23 cellular contexts compared by ENCODE assay signal in the genomic region with DNA sequence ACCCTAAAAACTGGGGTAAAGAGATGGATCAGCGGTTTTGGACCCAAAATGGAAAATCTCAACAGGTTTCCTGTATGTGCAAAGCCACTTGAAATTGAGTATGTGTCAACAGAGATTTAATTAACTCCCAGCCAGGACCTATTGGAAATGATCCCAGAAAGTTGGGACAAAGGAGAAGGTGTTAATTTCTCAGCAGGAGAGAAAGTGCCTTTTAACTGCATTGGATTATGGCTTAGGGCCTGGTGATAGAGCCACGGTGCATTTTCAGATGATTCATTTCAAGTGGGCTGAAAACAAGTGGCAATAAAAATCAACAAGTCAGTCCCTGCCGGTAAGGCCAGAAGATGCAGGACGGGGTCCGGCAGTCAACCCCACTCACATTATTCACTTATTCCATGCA.
DNase-seq lines count a peak whose midpoint lies in the region; ATAC-seq and TF ChIP-seq lines count a peak whose summit lies in the region.
"Had no signal": no experiment of that assay in that cellular context is flagged by ENCODE, and none has a peak within 500 bp of the region (broad histone marks: within the 10 kb centered on the region; RNA-seq: fewer than 3 reads in every experiment).

No MANE protein-coding gene starts in this region.

- no peak overlapping the region for H3K4me3 ChIP-seq in HEK293 (ENCODE audit: low read depth, low read length)
- no peak overlapping the region for H3K4me3 ChIP-seq in left lung
- H3K4me3 ChIP-seq in heart right ventricle = no peak overlapping the region
- H3K4me3 ChIP-seq: dorsolateral prefrontal cortex, ovary, tibial nerve had no signal

- H3K9me3 ChIP-seq in HEK293 (ENCODE audit: control insufficient read depth, insufficient read depth, low read depth, low read length) (no peaks in the 10 kb centered on the region), left lung (no peaks in the 10 kb centered on the region), heart right ventricle (no peaks in the 10 kb centered on the region)
- H3K9me3 ChIP-seq: ovary, tibial nerve had no signal

- POLR2A ChIA-PET in HEK293 (lab: Yijun Ruan, JAX) = no interaction called here

- H3K27me3 ChIP-seq in left lung = peaks cover 0 to 3% of the 10 kb centered on the region in 2 donors
- H3K27me3 ChIP-seq in heart right ventricle = peaks cover 0 to 57% (median 24%) of the 10 kb centered on the region in 7 donors
- H3K27me3 ChIP-seq: ovary had no signal

- DNase-seq in NCI-H2029 treated with DMSO at 0.1 percent for 48 hours (lab: John Stamatoyannopoulos, UW) (peak; percentile 53), NCI-H524 treated with DMSO at 0.1 percent for 48 hours (lab: John Stamatoyannopoulos, UW) (peak; percentile 19), left lung (no peak), DMS 273 treated with DMSO at 0.1 percent for 48 hours (lab: John Stamatoyannopoulos, UW) (no peak), heart right ventricle (no peak)
- DNase-seq: activated gamma-delta T cell; central memory CD4-positive, alpha-beta T cell; dorsolateral prefrontal cortex; foreskin melanocyte; GOT3; kidney glomerular epithelial cell; natural killer cell; NCI-H1930; ovary; SHP77; stimulated activated naive CD4-positive, alpha-beta T cell treated with Interleukin-2 at 50 U/mL for 16 hours; T-cell had no signal

- H3K27ac ChIP-seq in HEK293 (ENCODE audit: extremely low read depth, low read depth, low read length) (no peak overlapping the region), left lung (no peak overlapping the region), heart right ventricle (no peak overlapping the region)
- H3K27ac ChIP-seq: epithelial cell of prostate, ovary, tibial nerve had no signal

- no peak for TF ChIP-seq CTCF in HEK293 (tag by site-specific recombination; IDR thresholded peaks at IDR 0.05)
- TF ChIP-seq CTCF in left lung (IDR thresholded peaks at IDR 0.05) = no peak
- no peak for TF ChIP-seq CTCF in heart right ventricle (IDR thresholded peaks at IDR 0.05)

- no peaks in the 10 kb centered on the region for H3K36me3 ChIP-seq in HEK293 (ENCODE audit: control insufficient read depth in 2 of 2, insufficient read depth in 1 of 2, low read length in 2 of 2)
- no peaks in the 10 kb centered on the region for H3K36me3 ChIP-seq in left lung
- H3K36me3 ChIP-seq in heart right ventricle = no peaks in the 10 kb centered on the region
- H3K36me3 ChIP-seq: ovary, tibial nerve had no signal

- CTCF ChIA-PET in HEK293 (lab: Yijun Ruan, JAX) = interaction anchor here (1.0 to 1.1 kb wide), 2 partner anchors 9 to 74 kb away, joined by 6 to 8 read pairs; no protein-coding TSS in a partner anchor

- peak; percentile 67 for ATAC-seq in left lung
- no peak for ATAC-seq in HG02973 (IDR thresholded peaks at IDR 0.05; ENCODE audit: unreplicated experiment)
- no peak for ATAC-seq in heart right ventricle
- ATAC-seq in HG02840 (IDR thresholded peaks at IDR 0.05; ENCODE audit: low FRiP score, unreplicated experiment) = no peak
- ATAC-seq: HepG2, natural killer cell, T-cell had no signal

- intact Hi-C loops in left lung (cut with DNase I) (no loop called here), heart right ventricle (cut with DNase I) (no loop called here)

- H3K4me1 ChIP-seq in HEK293 (ENCODE audit: control insufficient read depth, insufficient read depth, low read length) (no peaks in the 10 kb centered on the region), left lung (no peaks in the 10 kb centered on the region), heart right ventricle (peaks cover 0 to 3% (median 0%) of the 10 kb centered on the region in 9 donors)
- H3K4me1 ChIP-seq: tibial nerve had no signal

- 51 to 52% methylated on average over 5 of the region's 5 CpGs for WGBS in heart right ventricle, 2 donors

TF ChIP-seq in HEK293, 187 proteins besides CTCF, POLR2A, EP300 and RAD21 (continues in another document):
- TF ChIP-seq HOXD13 (CRISPR knock-in tag; IDR thresholded peaks at IDR 0.05; ENCODE audit: borderline replicate concordance) = no peak
- TF ChIP-seq, protein P1, sequence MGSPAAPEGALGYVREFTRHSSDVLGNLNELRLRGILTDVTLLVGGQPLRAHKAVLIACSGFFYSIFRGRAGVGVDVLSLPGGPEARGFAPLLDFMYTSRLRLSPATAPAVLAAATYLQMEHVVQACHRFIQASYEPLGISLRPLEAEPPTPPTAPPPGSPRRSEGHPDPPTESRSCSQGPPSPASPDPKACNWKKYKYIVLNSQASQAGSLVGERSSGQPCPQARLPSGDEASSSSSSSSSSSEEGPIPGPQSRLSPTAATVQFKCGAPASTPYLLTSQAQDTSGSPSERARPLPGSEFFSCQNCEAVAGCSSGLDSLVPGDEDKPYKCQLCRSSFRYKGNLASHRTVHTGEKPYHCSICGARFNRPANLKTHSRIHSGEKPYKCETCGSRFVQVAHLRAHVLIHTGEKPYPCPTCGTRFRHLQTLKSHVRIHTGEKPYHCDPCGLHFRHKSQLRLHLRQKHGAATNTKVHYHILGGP (tag by site-specific recombination; IDR thresholded peaks at IDR 0.05) = no peak
- TF ChIP-seq ZNF416 (tag by site-specific recombination; IDR thresholded peaks at IDR 0.05) = no peak
- no peak for TF ChIP-seq ZNF133 (tag by site-specific recombination; IDR thresholded peaks at IDR 0.05)
- no peak for TF ChIP-seq ZNF610 (tag by site-specific recombination; IDR thresholded peaks at IDR 0.05; ENCODE audit: borderline replicate concordance)
- peak; percentile 85; the same call in 1 of the 2 replicates for TF ChIP-seq GFI1B (tag by site-specific recombination; IDR thresholded peaks at IDR 0.05)
- TF ChIP-seq ZNF248 (tag by site-specific recombination; IDR thresholded peaks at IDR 0.05) = no peak
- TF ChIP-seq GLI4 (tag by site-specific recombination; IDR thresholded peaks at IDR 0.05) = no peak
- TF ChIP-seq, protein P2, sequence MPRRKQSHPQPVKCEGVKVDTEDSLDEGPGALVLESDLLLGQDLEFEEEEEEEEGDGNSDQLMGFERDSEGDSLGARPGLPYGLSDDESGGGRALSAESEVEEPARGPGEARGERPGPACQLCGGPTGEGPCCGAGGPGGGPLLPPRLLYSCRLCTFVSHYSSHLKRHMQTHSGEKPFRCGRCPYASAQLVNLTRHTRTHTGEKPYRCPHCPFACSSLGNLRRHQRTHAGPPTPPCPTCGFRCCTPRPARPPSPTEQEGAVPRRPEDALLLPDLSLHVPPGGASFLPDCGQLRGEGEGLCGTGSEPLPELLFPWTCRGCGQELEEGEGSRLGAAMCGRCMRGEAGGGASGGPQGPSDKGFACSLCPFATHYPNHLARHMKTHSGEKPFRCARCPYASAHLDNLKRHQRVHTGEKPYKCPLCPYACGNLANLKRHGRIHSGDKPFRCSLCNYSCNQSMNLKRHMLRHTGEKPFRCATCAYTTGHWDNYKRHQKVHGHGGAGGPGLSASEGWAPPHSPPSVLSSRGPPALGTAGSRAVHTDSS (tag by site-specific recombination; IDR thresholded peaks at IDR 0.05) = no peak
- TF ChIP-seq MZF1 (tag by site-specific recombination; IDR thresholded peaks at IDR 0.05; ENCODE audit: borderline replicate concordance) = no peak
- peak; percentile 44; the same call in 1 of the 2 replicates for TF ChIP-seq ZNF324 (tag by site-specific recombination; IDR thresholded peaks at IDR 0.05)
- no peak for TF ChIP-seq ZNF521 (tag by site-specific recombination; IDR thresholded peaks at IDR 0.05)
- no peak for TF ChIP-seq ZNF792 (tag by site-specific recombination; IDR thresholded peaks at IDR 0.05)
- no peak for TF ChIP-seq ZNF624 (tag by site-specific recombination; IDR thresholded peaks at IDR 0.05)
- TF ChIP-seq, protein P3, sequence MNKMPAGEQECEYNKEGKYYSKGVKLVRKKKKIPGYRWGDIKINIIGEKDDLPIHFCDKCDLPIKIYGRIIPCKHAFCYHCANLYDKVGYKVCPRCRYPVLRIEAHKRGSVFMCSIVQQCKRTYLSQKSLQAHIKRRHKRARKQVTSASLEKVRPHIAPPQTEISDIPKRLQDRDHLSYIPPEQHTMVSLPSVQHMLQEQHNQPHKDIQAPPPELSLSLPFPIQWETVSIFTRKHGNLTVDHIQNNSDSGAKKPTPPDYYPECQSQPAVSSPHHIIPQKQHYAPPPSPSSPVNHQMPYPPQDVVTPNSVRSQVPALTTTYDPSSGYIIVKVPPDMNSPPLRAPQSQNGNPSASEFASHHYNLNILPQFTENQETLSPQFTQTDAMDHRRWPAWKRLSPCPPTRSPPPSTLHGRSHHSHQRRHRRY (tag by site-specific recombination; IDR thresholded peaks at IDR 0.05) = no peak
- no peak for TF ChIP-seq ZNF623 (tag by site-specific recombination; IDR thresholded peaks at IDR 0.05)
- TF ChIP-seq ZNF558 (tag by site-specific recombination; IDR thresholded peaks at IDR 0.05) = no peak
- no peak for TF ChIP-seq ZNF292 (tag by site-specific recombination; IDR thresholded peaks at IDR 0.05; ENCODE audit: borderline replicate concordance, low read depth)
- no peak for TF ChIP-seq MEIS1 (CRISPR knock-in tag; IDR thresholded peaks at IDR 0.05; ENCODE audit: borderline replicate concordance)
- TF ChIP-seq, protein P4, sequence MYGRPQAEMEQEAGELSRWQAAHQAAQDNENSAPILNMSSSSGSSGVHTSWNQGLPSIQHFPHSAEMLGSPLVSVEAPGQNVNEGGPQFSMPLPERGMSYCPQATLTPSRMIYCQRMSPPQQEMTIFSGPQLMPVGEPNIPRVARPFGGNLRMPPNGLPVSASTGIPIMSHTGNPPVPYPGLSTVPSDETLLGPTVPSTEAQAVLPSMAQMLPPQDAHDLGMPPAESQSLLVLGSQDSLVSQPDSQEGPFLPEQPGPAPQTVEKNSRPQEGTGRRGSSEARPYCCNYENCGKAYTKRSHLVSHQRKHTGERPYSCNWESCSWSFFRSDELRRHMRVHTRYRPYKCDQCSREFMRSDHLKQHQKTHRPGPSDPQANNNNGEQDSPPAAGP (tag by site-specific recombination; IDR thresholded peaks at IDR 0.05) = peak; percentile 78
- TF ChIP-seq, protein P5, sequence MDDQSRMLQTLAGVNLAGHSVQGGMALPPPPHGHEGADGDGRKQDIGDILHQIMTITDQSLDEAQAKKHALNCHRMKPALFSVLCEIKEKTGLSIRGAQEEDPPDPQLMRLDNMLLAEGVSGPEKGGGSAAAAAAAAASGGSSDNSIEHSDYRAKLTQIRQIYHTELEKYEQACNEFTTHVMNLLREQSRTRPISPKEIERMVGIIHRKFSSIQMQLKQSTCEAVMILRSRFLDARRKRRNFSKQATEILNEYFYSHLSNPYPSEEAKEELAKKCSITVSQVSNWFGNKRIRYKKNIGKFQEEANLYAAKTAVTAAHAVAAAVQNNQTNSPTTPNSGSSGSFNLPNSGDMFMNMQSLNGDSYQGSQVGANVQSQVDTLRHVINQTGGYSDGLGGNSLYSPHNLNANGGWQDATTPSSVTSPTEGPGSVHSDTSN (CRISPR knock-in tag; IDR thresholded peaks at IDR 0.05) = no peak
- peak; percentile 65; the same call in 1 of the 2 replicates for TF ChIP-seq ZNF501 (tag by site-specific recombination; IDR thresholded peaks at IDR 0.05)
- no peak for TF ChIP-seq ZNF114 (tag by site-specific recombination; IDR thresholded peaks at IDR 0.05)
- TF ChIP-seq REPIN1 (tag by site-specific recombination; IDR thresholded peaks at IDR 0.05; ENCODE audit: low read depth) = no peak
- TF ChIP-seq MYNN (tag by site-specific recombination; IDR thresholded peaks at IDR 0.05; ENCODE audit: borderline replicate concordance) = no peak

Comparison
In these comparisons a context has a peak if more than half of its experiments do, and no peak if none do; other contexts are left out.
1. DNase-seq: peak in NCI-H2029 treated with DMSO at 0.1 percent for 48 hours (single experiment) and NCI-H524 treated with DMSO at 0.1 percent for 48 hours (single experiment); none in left lung (0 of 2), DMS 273 treated with DMSO at 0.1 percent for 48 hours (single experiment) and heart right ventricle (0 of 2).